In genomic region chr18:46096651-46097300, GRCh38 we compare ENCODE assay signal across 8 cellular contexts. TPM values are rescaled to one million over a fixed set of nuclear protein-coding genes. Genes with fewer than 3 reads are reported as not detected.
DNase-seq lines count a peak whose midpoint lies in the region; ATAC-seq and TF ChIP-seq lines count a peak whose summit lies in the region.

No MANE protein-coding gene starts in this region.

- peak overlapping the region; percentile 86 for H3K27ac ChIP-seq in OCI-LY1 (ENCODE audit: low read depth, low read length, poor library complexity, severe bottlenecking)

- peaks cover 18% of the 10 kb centered on the region for H3K4me1 Mint-ChIP-seq in endothelial cell (ENCODE audit: unreplicated experiment)
- peaks cover 18% of the 10 kb centered on the region for H3K4me1 Mint-ChIP-seq in nephron

- H3K4me2 ChIP-seq in OCI-LY1 (ENCODE audit: low read length): peak overlapping the region; percentile 92

- H3F3A ChIP-seq in OCI-LY1 (ENCODE audit: insufficient read depth, low read length): no peaks in the 10 kb centered on the region

- TF ChIP-seq CTCF in GM10266 (IDR thresholded peaks at IDR 0.05; ENCODE audit: control insufficient read depth, insufficient read depth, low read depth, missing control alignments): no peak
- no peak for TF ChIP-seq CTCF in OCI-LY1 (IDR thresholded peaks at IDR 0.05; ENCODE audit: low read length)
- TF ChIP-seq CTCF in endothelial cell (IDR thresholded peaks at IDR 0.05; ENCODE audit: unreplicated experiment): no peak
- no peak for TF ChIP-seq CTCF in nephron (IDR thresholded peaks at IDR 0.05; ENCODE audit: unreplicated experiment in 3 of 3)
- no peak for TF ChIP-seq CTCF in GM13976 (IDR thresholded peaks at IDR 0.05; ENCODE audit: borderline replicate concordance, control extremely low read depth, extremely low read depth, insufficient read depth, missing control alignments)

- peaks cover 47% of the 10 kb centered on the region for H3K36me3 ChIP-seq in OCI-LY1 (ENCODE audit: insufficient read depth, low read length)

- peak overlapping the region; percentile 98 for H3K9ac ChIP-seq in OCI-LY1 (ENCODE audit: low read length)

- no peaks in the 10 kb centered on the region for H3K27me3 ChIP-seq in OCI-LY1 (ENCODE audit: insufficient read depth, low read length)

- H3K4me3 ChIP-seq in OCI-LY1 (ENCODE audit: low read depth, low read length, poor library complexity, severe bottlenecking): peak overlapping the region; percentile 99

- no peak for ATAC-seq in HG03045 (IDR thresholded peaks at IDR 0.05; ENCODE audit: unreplicated experiment)
- no peak for ATAC-seq in GM18517 (IDR thresholded peaks at IDR 0.05; ENCODE audit: unreplicated experiment)
- no peak for ATAC-seq in HG02642 (IDR thresholded peaks at IDR 0.05; ENCODE audit: poor library complexity, unreplicated experiment)

- H3K4me1 ChIP-seq in OCI-LY1 (ENCODE audit: insufficient read depth, low read length, severe bottlenecking): peaks cover 30% of the 10 kb centered on the region

- in situ Hi-C loops in GM13976 (cut with MboI; ENCODE audit: low sequenced_read_pairs, unreplicated experiment): no loop called here

- H3K9me3 Mint-ChIP-seq in endothelial cell (ENCODE audit: unreplicated experiment) (no peaks in the 10 kb centered on the region), nephron (no peaks in the 10 kb centered on the region)

- H3K4me3 Mint-ChIP-seq in endothelial cell (ENCODE audit: unreplicated experiment): peak overlapping the region; percentile 99
- peak overlapping the region; percentile 98 to 100 (median 99) for H3K4me3 Mint-ChIP-seq in nephron

- peaks cover 2% of the 10 kb centered on the region; the same call in 1 of the 2 replicates for H4K20me1 ChIP-seq in OCI-LY1 (ENCODE audit: insufficient read depth, low read length)

- H3K9me2 ChIP-seq in OCI-LY1 (ENCODE audit: low read depth, low read length): no peaks in the 10 kb centered on the region

- peaks cover 1% of the 10 kb centered on the region for H3K27me3 Mint-ChIP-seq in endothelial cell (ENCODE audit: unreplicated experiment)
- H3K27me3 Mint-ChIP-seq in nephron (ENCODE audit: low read depth): no peaks in the 10 kb centered on the region

- H3K36me3 Mint-ChIP-seq in endothelial cell (ENCODE audit: low read depth, unreplicated experiment) (peaks cover 4% of the 10 kb centered on the region), nephron (ENCODE audit: low read depth) (peaks cover 33% of the 10 kb centered on the region)

- peaks cover 56% of the 10 kb centered on the region for H3K79me2 ChIP-seq in OCI-LY1 (ENCODE audit: insufficient read depth, low read length)

- H3K27ac Mint-ChIP-seq in endothelial cell (ENCODE audit: unreplicated experiment) (no peak overlapping the region), nephron (peak overlapping the region; percentile 99 to 100 (median 100))

- H2AFZ ChIP-seq in OCI-LY1 (ENCODE audit: low read length): no peak overlapping the region

- H3K9me3 ChIP-seq in OCI-LY1 (ENCODE audit: low read length): no peaks in the 10 kb centered on the region

- DNase-seq in GM10266 (ENCODE audit: extremely low spot score): peak; percentile 22
- no peak for DNase-seq in endothelial cell (ENCODE audit: low spot score)
- no peak for DNase-seq in GM13976 (ENCODE audit: low spot score)

RNA-seq across cellular contexts. Expression of gene ATP5F1A, which starts 1.3 kb away (rescaled TPM):
- total RNA-seq in endothelial cell (ENCODE audit: unreplicated experiment): 457 TPM

RNA-seq across cellular contexts. Expression of gene HAUS1, which starts 7.4 kb away (rescaled TPM):
- 44.9 TPM for total RNA-seq in endothelial cell (ENCODE audit: unreplicated experiment)

RNA-seq across cellular contexts. Expression of gene PSTPIP2, which starts 24.7 kb away (rescaled TPM):
- total RNA-seq in endothelial cell (ENCODE audit: unreplicated experiment): 7.8 TPM
